In genomic region chr2:100852999-100853908, GRCh38 we compare ENCODE assay signal across 17 cellular contexts. TPM values are rescaled to one million over a fixed set of nuclear protein-coding genes. Genes with fewer than 3 reads are reported as not detected.
A peak's percentile ranks its signal among the peaks of the same experiment; 100 is the strongest.
DNase-seq lines count a peak whose midpoint lies in the region; ATAC-seq lines count a peak whose summit lies in the region.
"Had no signal": no experiment of that assay in that cellular context is flagged by ENCODE, and none has a peak within 500 bp of the region (broad histone marks: within the 10 kb centered on the region; RNA-seq: fewer than 3 reads in every experiment).

No MANE protein-coding gene starts in this region.

- H3K27ac ChIP-seq in KOPT-K1 (ENCODE audit: low read depth, low read length, poor library complexity, severe bottlenecking) = peak overlapping the region; percentile 36
- H3K27ac ChIP-seq: gastrocnemius medialis, psoas muscle, tibial artery had no signal

- ATAC-seq in T-helper 17 cell (no peak), HG03159 (IDR thresholded peaks at IDR 0.05; ENCODE audit: unreplicated experiment) (no peak)
- ATAC-seq: CD8-positive, alpha-beta T cell had no signal

- H3K27ac Mint-ChIP-seq in T-helper 17 cell = no peak overlapping the region
- H3K27ac Mint-ChIP-seq: activated T-helper 1 cell treated with anti-CD3 and anti-CD28 coated beads, Interleukin-12 subunit alpha, Interleukin-12 subunit beta, Interleukin-2, Interleukin-4 antibody, amounts not matched to agents 30 ng/mL and 10 ng/mL and 1 ng/mL, durations not matched to agents 14 hours and 24 hours and 36 hours; CD8-positive, alpha-beta T cell had no signal

- H3K4me1 Mint-ChIP-seq in T-helper 17 cell = peaks cover 5% of the 10 kb centered on the region

- H3K4me3 Mint-ChIP-seq in T-helper 17 cell = peak overlapping the region; percentile 25
- H3K4me3 Mint-ChIP-seq: activated T-helper 1 cell treated with anti-CD3 and anti-CD28 coated beads, Interleukin-12 subunit alpha, Interleukin-12 subunit beta, Interleukin-2, Interleukin-4 antibody, amounts not matched to agents 30 ng/mL and 10 ng/mL and 1 ng/mL, durations not matched to agents 14 hours and 24 hours and 36 hours; CD8-positive, alpha-beta T cell had no signal

- H3K27me3 Mint-ChIP-seq in T-helper 17 cell = peaks cover 5% of the 10 kb centered on the region

- H3K9me3 ChIP-seq in KOPT-K1 (ENCODE audit: insufficient read depth, low read length, poor library complexity, severe bottlenecking) (no peaks in the 10 kb centered on the region), T-helper 17 cell (ENCODE audit: control insufficient read depth, low read length, poor library complexity, severe bottlenecking) (no peaks in the 10 kb centered on the region)
- H3K9me3 ChIP-seq: gastrocnemius medialis, psoas muscle, tibial artery had no signal

- no peaks in the 10 kb centered on the region for H3K36me3 Mint-ChIP-seq in T-helper 17 cell (ENCODE audit: low read depth)

- DNase-seq in NCI-H510A treated with DMSO at 0.1 percent for 48 hours (lab: John Stamatoyannopoulos, UW) (peak; percentile 5), NCI-H510A (lab: John Stamatoyannopoulos, UW) (no peak), T-helper 17 cell (no peak), left kidney (ENCODE audit: low read depth, low spot score) (peak; percentile 46), globus pallidus (ENCODE audit: low spot score) (no peak), NCI-H526 treated with DMSO at 0.1 percent for 48 hours (lab: John Stamatoyannopoulos, UW) (no peak)
- DNase-seq: activated CD4-positive, alpha-beta T cell treated with anti-CD3 and anti-CD28 coated beads for 4 hours; CD8-positive, alpha-beta T cell; gastrocnemius medialis; KBM-7; NCI-H187 treated with DMSO at 0.1 percent for 48 hours; psoas muscle; T-helper 1 cell; tibial artery had no signal

- no peaks in the 10 kb centered on the region for H3K36me3 ChIP-seq in KOPT-K1 (ENCODE audit: insufficient read depth, low read length)
- H3K36me3 ChIP-seq: gastrocnemius medialis, tibial artery had no signal

RNA-seq across cellular contexts. Expression of gene NPAS2, which starts 33.3 kb away (rescaled TPM):
- 1 to 10 TPM; 4.6 to 5.9 TPM for total RNA-seq in T-helper 17 cell

Comparison
In these comparisons a context has a peak if more than half of its experiments do, and no peak if none do; other contexts are left out.
1. DNase-seq: peak in NCI-H510A treated with DMSO at 0.1 percent for 48 hours (single experiment) and left kidney (single experiment); none in NCI-H510A (single experiment), T-helper 17 cell (0 of 3), globus pallidus (single experiment) and NCI-H526 treated with DMSO at 0.1 percent for 48 hours (single experiment).